Comparison of ENCODE assay signal across 24 cellular contexts in genomic region chr5:75260708-75261107, GRCh38.
"Had no signal": no experiment of that assay in that cellular context is flagged by ENCODE, and none has a peak within 500 bp of the region (broad histone marks: within the 10 kb centered on the region; RNA-seq: fewer than 3 reads in every experiment).

No MANE protein-coding gene starts in this region.

- H3K9me3 ChIP-seq: lower lobe of right lung had no signal

- H3K27me3 ChIP-seq: body of pancreas, cardiac muscle cell, foreskin keratinocyte, tibial artery had no signal

- H3K27ac ChIP-seq: body of pancreas, cardiac muscle cell, foreskin keratinocyte, lower lobe of right lung, tibial artery, WERI-Rb-1 had no signal

- FAIRE-seq: endometrium had no signal

- H3K36me3 Mint-ChIP-seq: activated CD8-positive, alpha-beta memory T cell treated with anti-CD3 and anti-CD28 coated beads, Interleukin-2, amount 10 ng/mL, durations not matched to agents 7 days and 5 days; activated naive CD4-positive, alpha-beta T cell treated with anti-CD3 and anti-CD28 coated beads, Interleukin-2, amount 10 ng/mL, durations not matched to agents 7 days and 5 days; stimulated activated effector memory CD8-positive, alpha-beta T cell treated with anti-CD3 and anti-CD28 coated beads, Interleukin-12 subunit alpha, Interleukin-12 subunit beta, amount 100 ng/mL, for 72 hours had no signal

- H3K4me3 ChIP-seq: body of pancreas, cardiac muscle cell, lower lobe of right lung, tibial artery had no signal

- ATAC-seq: activated CD8-positive, alpha-beta memory T cell treated with anti-CD3 and anti-CD28 coated beads, Interleukin-2, amount 10 ng/mL, durations not matched to agents 7 days and 5 days; activated CD8-positive, alpha-beta T cell treated with anti-CD3 and anti-CD28 coated beads for 36 hours; body of pancreas; foreskin keratinocyte; left cardiac atrium; lower lobe of right lung; naive thymus-derived CD8-positive, alpha-beta T cell; stimulated activated effector memory CD8-positive, alpha-beta T cell treated with anti-CD3 and anti-CD28 coated beads, Interleukin-12 subunit alpha, Interleukin-12 subunit beta, amount 100 ng/mL, for 72 hours; stimulated activated naive CD8-positive, alpha-beta T cell treated with anti-CD3 and anti-CD28 coated beads, Interleukin-15, amount 100 ng/mL, for 72 hours had no signal

- H3K4me3 Mint-ChIP-seq: activated CD4-positive, alpha-beta T cell treated with anti-CD3 and anti-CD28 coated beads, Interleukin-2, amount 10 ng/mL, durations not matched to agents 7 days and 5 days; activated CD8-positive, alpha-beta memory T cell treated with anti-CD3 and anti-CD28 coated beads, Interleukin-2, amount 10 ng/mL, durations not matched to agents 7 days and 5 days; activated CD8-positive, alpha-beta T cell treated with anti-CD3 and anti-CD28 coated beads for 36 hours; activated naive CD4-positive, alpha-beta T cell treated with anti-CD3 and anti-CD28 coated beads, Interleukin-2, amount 10 ng/mL, durations not matched to agents 7 days and 5 days; dendritic cell treated with granulocyte-macrophage colony-stimulating factor and Interleukin-4, amounts not matched to agents 40 ng/mL and 50 ng/mL, for 4 days; naive thymus-derived CD8-positive, alpha-beta T cell; stimulated activated effector memory CD8-positive, alpha-beta T cell treated with anti-CD3 and anti-CD28 coated beads, Interleukin-12 subunit alpha, Interleukin-12 subunit beta, amount 100 ng/mL, for 72 hours; stimulated activated naive CD8-positive, alpha-beta T cell treated with anti-CD3 and anti-CD28 coated beads, Interleukin-15, amount 100 ng/mL, for 72 hours had no signal

- H3K4me1 ChIP-seq: foreskin keratinocyte, lower lobe of right lung, tibial artery had no signal

- H3K36me3 ChIP-seq: cardiac muscle cell, lower lobe of right lung, tibial artery, WERI-Rb-1 had no signal

- H3K27ac Mint-ChIP-seq: activated CD4-positive, alpha-beta T cell treated with anti-CD3 and anti-CD28 coated beads, Interleukin-2, amount 10 ng/mL, durations not matched to agents 7 days and 5 days; activated CD8-positive, alpha-beta memory T cell treated with anti-CD3 and anti-CD28 coated beads, Interleukin-2, amount 10 ng/mL, durations not matched to agents 7 days and 5 days; activated CD8-positive, alpha-beta T cell treated with anti-CD3 and anti-CD28 coated beads for 36 hours; activated naive CD4-positive, alpha-beta T cell treated with anti-CD3 and anti-CD28 coated beads, Interleukin-2, amount 10 ng/mL, durations not matched to agents 7 days and 5 days; dendritic cell treated with granulocyte-macrophage colony-stimulating factor and Interleukin-4, amounts not matched to agents 40 ng/mL and 50 ng/mL, for 4 days; naive thymus-derived CD8-positive, alpha-beta T cell; stimulated activated effector memory CD8-positive, alpha-beta T cell treated with anti-CD3 and anti-CD28 coated beads, Interleukin-12 subunit alpha, Interleukin-12 subunit beta, amount 100 ng/mL, for 72 hours; stimulated activated naive CD8-positive, alpha-beta T cell treated with anti-CD3 and anti-CD28 coated beads, Interleukin-15, amount 100 ng/mL, for 72 hours had no signal

- DNase-seq: activated CD4-positive, alpha-beta T cell treated with anti-CD3 and anti-CD28 coated beads, Interleukin-2, amount 10 ng/mL, durations not matched to agents 7 days and 5 days; activated CD4-positive, CD25-positive, alpha-beta regulatory T cell treated with anti-CD3 and anti-CD28 coated beads, Interleukin-2, amount 50 U/mL, for 72 hours; activated CD8-positive, alpha-beta memory T cell treated with anti-CD3 and anti-CD28 coated beads, Interleukin-2, amount 10 ng/mL, durations not matched to agents 7 days and 5 days; activated CD8-positive, alpha-beta T cell treated with anti-CD3 and anti-CD28 coated beads for 36 hours; activated effector memory CD4-positive, alpha-beta T cell treated with anti-CD3 and anti-CD28 coated beads, Interleukin-2, amount 50 U/mL, for 16 hours; activated naive CD4-positive, alpha-beta T cell treated with anti-CD3 and anti-CD28 coated beads, Interleukin-2, amount 10 ng/mL, durations not matched to agents 7 days and 5 days; activated T-cell treated with anti-CD3 and anti-CD28 coated beads for 4 hours; amygdala; body of pancreas; effector CD4-positive, alpha-beta T cell; erythroblast; foreskin keratinocyte; hypothalamus; left cardiac atrium; lower lobe of right lung; naive thymus-derived CD8-positive, alpha-beta T cell; stimulated activated CD4-positive, alpha-beta T cell treated with anti-CD3 and anti-CD28 coated beads, Interleukin-1b, Interleukin-23, amount 100 ng/mL, for 48 hours; stimulated activated naive CD8-positive, alpha-beta T cell treated with anti-CD3 and anti-CD28 coated beads, Interleukin-15, amount 100 ng/mL, for 72 hours; tibial artery; WERI-Rb-1 had no signal

- H3K4me1 Mint-ChIP-seq: activated CD4-positive, alpha-beta T cell treated with anti-CD3 and anti-CD28 coated beads, Interleukin-2, amount 10 ng/mL, durations not matched to agents 7 days and 5 days; activated CD8-positive, alpha-beta memory T cell treated with anti-CD3 and anti-CD28 coated beads, Interleukin-2, amount 10 ng/mL, durations not matched to agents 7 days and 5 days; activated naive CD4-positive, alpha-beta T cell treated with anti-CD3 and anti-CD28 coated beads, Interleukin-2, amount 10 ng/mL, durations not matched to agents 7 days and 5 days; stimulated activated effector memory CD8-positive, alpha-beta T cell treated with anti-CD3 and anti-CD28 coated beads, Interleukin-12 subunit alpha, Interleukin-12 subunit beta, amount 100 ng/mL, for 72 hours; stimulated activated naive CD8-positive, alpha-beta T cell treated with anti-CD3 and anti-CD28 coated beads, Interleukin-15, amount 100 ng/mL, for 72 hours had no signal

- H3K27me3 Mint-ChIP-seq: activated naive CD4-positive, alpha-beta T cell treated with anti-CD3 and anti-CD28 coated beads, Interleukin-2, amount 10 ng/mL, durations not matched to agents 7 days and 5 days had no signal
